Comparison of ENCODE assay signal across 20 cellular contexts in genomic region chr22:38335077-38335476, GRCh38. TPM values are rescaled to one million over a fixed set of nuclear protein-coding genes. Genes with fewer than 3 reads are reported as not detected.
DNase-seq lines count a peak whose midpoint lies in the region; ATAC-seq, FAIRE-seq and TF ChIP-seq lines count a peak whose summit lies in the region.
"Had no signal": no experiment of that assay in that cellular context is flagged by ENCODE, and none has a peak within 500 bp of the region (broad histone marks: within the 10 kb centered on the region; RNA-seq: fewer than 3 reads in every experiment).

No MANE protein-coding gene starts in this region.

- H4K20me1 ChIP-seq in BLaER1 (no peaks in the 10 kb centered on the region), keratinocyte (ENCODE audit: control insufficient read depth, extremely low read depth, insufficient read depth, low read length) (no peaks in the 10 kb centered on the region)

- FAIRE-seq in bronchial epithelial cell (lab: Jason Lieb, UNC), result no peak
- FAIRE-seq in keratinocyte (lab: Jason Lieb, UNC), result peak; percentile 44
- FAIRE-seq: pancreas had no signal

- H3K4me1 ChIP-seq in BLaER1 (peaks cover 46% of the 10 kb centered on the region), keratinocyte (ENCODE audit: control insufficient read depth, extremely low read depth, insufficient read depth, low read length) (peaks cover 10% of the 10 kb centered on the region)
- H3K4me1 ChIP-seq: SJCRH30 had no signal

- TF ChIP-seq CTCF in HL-60 (IDR thresholded peaks at IDR 0.05; ENCODE audit: insufficient read depth, low read length), result no peak
- TF ChIP-seq CTCF in bronchial epithelial cell (IDR thresholded peaks at IDR 0.05; ENCODE audit: insufficient read depth, low read length, severe bottlenecking), result no peak
- no peak for TF ChIP-seq CTCF in keratinocyte (optimal IDR thresholded peaks at IDR 0.05 in 1 of 3, IDR thresholded peaks at IDR 0.05 in 1 of 3, conservative IDR thresholded peaks at IDR 0.05 in 1 of 3; ENCODE audit: extremely low read depth in 1 of 3, insufficient read depth in 2 of 3, low read length in 3 of 3)

- H3K4me3 ChIP-seq in BLaER1 (0 out of 2 replicates have a peak overlapping the region, but pooled peaks have one; percentile 69), HL-60 (replicated peaks; ENCODE audit: insufficient read depth, low read length) (no peak overlapping the region), bronchial epithelial cell (ENCODE audit: low read depth, low read length) (no peak overlapping the region), keratinocyte (ENCODE audit: control insufficient read depth in 2 of 3, extremely low read depth in 1 of 3, insufficient read depth in 2 of 3, low read depth in 1 of 3, low read length in 3 of 3) (no peak overlapping the region)
- H3K4me3 ChIP-seq: SJCRH30 had no signal

- ATAC-seq in HG02798 (IDR thresholded peaks at IDR 0.05; ENCODE audit: poor library complexity, unreplicated experiment), result no peak

- H3K9me1 ChIP-seq in keratinocyte (ENCODE audit: control insufficient read depth, extremely low read depth, insufficient read depth, low read length), result no peaks in the 10 kb centered on the region

- H3K4me2 ChIP-seq in BLaER1 (peak overlapping the region; percentile 92; the same call in 1 of the 2 replicates), keratinocyte (ENCODE audit: control insufficient read depth, extremely low read depth, insufficient read depth, low read depth, low read length) (no peak overlapping the region)

- H3K36me3 ChIP-seq in BLaER1 (no peaks in the 10 kb centered on the region), bronchial epithelial cell (ENCODE audit: control insufficient read depth, insufficient read depth, low read length) (no peaks in the 10 kb centered on the region), keratinocyte (ENCODE audit: control insufficient read depth in 2 of 2, extremely low read depth in 1 of 2, insufficient read depth in 2 of 2, low read length in 2 of 2) (no peaks in the 10 kb centered on the region)
- H3K36me3 ChIP-seq: pancreas, SJCRH30, tibial nerve had no signal

- dilution Hi-C loops in keratinocyte (cut with MboI; ENCODE audit: extremely low pct_ligation_motif_present, low sequenced_read_pairs), result no loop called here

- H3K27ac ChIP-seq in BLaER1 (no peak overlapping the region), HL-60 (replicated peaks) (0 out of 2 replicates have a peak overlapping the region, but pooled peaks have one; percentile 11), keratinocyte (ENCODE audit: control insufficient read depth, insufficient read depth, low read length) (no peak overlapping the region)
- H3K27ac ChIP-seq: KMS-11, pancreas, SJCRH30, tibial nerve had no signal

- DNase-seq in HL-60 (ENCODE audit: low read depth in 1 of 2, low spot score in 1 of 2), result no peak
- DNase-seq in bronchial epithelial cell (ENCODE audit: low read depth), result peak; percentile 80
- DNase-seq in keratinocyte (ENCODE audit: low read depth, low spot score), result no peak
- DNase-seq in stimulated activated naive CD4-positive, alpha-beta T cell (lab: John Stamatoyannopoulos, UW), result no peak
- no peak for DNase-seq in mucosa of gallbladder (ENCODE audit: low spot score)
- DNase-seq in SKM-1 (lab: John Stamatoyannopoulos, UW; ENCODE audit: unreplicated experiment), result no peak
- DNase-seq: activated CD4-positive, alpha-beta T cell treated with anti-CD3 and anti-CD28 coated beads, Interleukin-2, amount 50 U/mL, for 4 hours; activated effector memory CD4-positive, alpha-beta T cell treated with Interleukin-2 at 50 U/mL for 16 hours; DMS 273 treated with DMSO at 0.1 percent for 48 hours; foreskin melanocyte; GOT3; mesendoderm; NCI-H146; NCI-H345; SJCRH30 had no signal

- H3K79me2 ChIP-seq in keratinocyte (ENCODE audit: control insufficient read depth, insufficient read depth, low read length), result no peaks in the 10 kb centered on the region

- no peak overlapping the region for H2AFZ ChIP-seq in keratinocyte (ENCODE audit: control insufficient read depth, low read length)

- H3K9me3 ChIP-seq in BLaER1 (no peaks in the 10 kb centered on the region), keratinocyte (ENCODE audit: control insufficient read depth, low read depth, low read length) (no peaks in the 10 kb centered on the region)
- H3K9me3 ChIP-seq: pancreas, SJCRH30, tibial nerve had no signal

- H3K27me3 ChIP-seq in BLaER1 (no peaks in the 10 kb centered on the region), HL-60 (ENCODE audit: insufficient read depth, poor library complexity, severe bottlenecking) (no peaks in the 10 kb centered on the region), bronchial epithelial cell (ENCODE audit: control insufficient read depth, insufficient read depth, low read length) (no peaks in the 10 kb centered on the region), keratinocyte (ENCODE audit: control insufficient read depth, extremely low read depth, insufficient read depth, low read length) (no peaks in the 10 kb centered on the region)
- H3K27me3 ChIP-seq: pancreas, SJCRH30, tibial nerve had no signal

- H3K9ac ChIP-seq in BLaER1 (no peak overlapping the region), keratinocyte (ENCODE audit: control insufficient read depth, extremely low read depth, insufficient read depth, low read length) (no peak overlapping the region)
- H3K9ac ChIP-seq: KMS-11 had no signal

RNA-seq across cellular contexts. Expression of gene CSNK1E, which starts 17.8 kb away (rescaled TPM):
- total RNA-seq in bronchial epithelial cell, result 146 and 181 TPM in 2 replicates
- 168 to 229 TPM (median 198 TPM) in 3 replicates for polyA plus RNA-seq in keratinocyte
- 103 TPM for polyA plus RNA-seq in keratinocyte (2011; ENCODE audit: low read depth)
- polyA plus RNA-seq in keratinocyte (2011; cell fraction: cytosol; rRNA removed), result 156 and 222 TPM in 2 replicates
- 405 and 521 TPM in 2 replicates for polyA plus RNA-seq in keratinocyte (2011; cell fraction: nucleus; rRNA removed)
- 138 and 148 TPM in 2 replicates for polyA plus RNA-seq in keratinocyte (2012; ENCODE audit: low replicate concordance)
- 186 to 256 TPM (median 187 TPM) in 3 replicates for polyA minus RNA-seq in keratinocyte
- polyA minus RNA-seq in keratinocyte (2011; cell fraction: cytosol; rRNA and poly(A)+ RNA removed), result 182 TPM
- polyA minus RNA-seq in keratinocyte (2011; cell fraction: nucleus; rRNA and poly(A)+ RNA removed), result 122 and 125 TPM in 2 replicates
- 131 TPM for total RNA-seq in mucosa of gallbladder
